Comparison of ENCODE assay signal across 8 cellular contexts in genomic region chr5:177403826-177404640, GRCh38. TPM values are rescaled to one million over a fixed set of nuclear protein-coding genes. Genes with fewer than 3 reads are reported as not detected.
DNase-seq lines count a peak whose midpoint lies in the region; ATAC-seq, FAIRE-seq and TF ChIP-seq lines count a peak whose summit lies in the region.

No MANE protein-coding gene starts in this region.

- peaks cover 42% of the 10 kb centered on the region for H3K27me3 ChIP-seq in neural cell (ENCODE audit: insufficient read depth, low read depth, low read length)
- peaks cover 6 to 61% (median 47%) of the 10 kb centered on the region in 3 donors for H3K27me3 ChIP-seq in stomach

- no peaks in the 10 kb centered on the region for H3K9me2 ChIP-seq in neural cell (ENCODE audit: insufficient read depth, low read length)

- TF ChIP-seq CTCF in fibroblast of the aortic adventitia (IDR thresholded peaks at IDR 0.05; ENCODE audit: insufficient read depth, low read length) (peak; percentile 68), neural cell (IDR thresholded peaks at IDR 0.05; ENCODE audit: poor library complexity, severe bottlenecking) (peak; percentile 79), stomach (IDR thresholded peaks at IDR 0.05) (peak in 5 of 7 experiments; percentile 56 to 72 (median 65))

- H4K20me1 ChIP-seq in neural cell (ENCODE audit: insufficient read depth): no peaks in the 10 kb centered on the region

- intact Hi-C loops in stomach (cut with DNase I; ENCODE audit: low total_unique reads): loop anchor here (5.0 kb wide), 1 partner anchor 53 kb away; no protein-coding TSS in a partner anchor

- H3K79me2 ChIP-seq in neural cell (replicated peaks; ENCODE audit: insufficient read depth, low read length): no peaks in the 10 kb centered on the region

- 0 to 1% (median 0%) methylated on average over 25 to 89 of the region's 89 CpGs for whole genome bisulfite sequencing in stomach, 5 donors

- H3K4me3 ChIP-seq in fibroblast of the aortic adventitia (ENCODE audit: low read depth, low read length) (peak overlapping the region; percentile 69), neural cell (ENCODE audit: low read length) (peak overlapping the region; percentile 65), stomach (peak overlapping the region; percentile 45 to 79 (median 57))

- TF ChIP-seq POLR2A in stomach (IDR thresholded peaks at IDR 0.05): no peak

- DNase-seq in DMS53 (lab: John Stamatoyannopoulos, UW) (peak; percentile 94), HUDEP-2 (lab: John Stamatoyannopoulos, UW; ENCODE audit: unreplicated experiment in 76 of 76) (peak in 73 of 76 experiments; percentile 21 to 86 (median 72)), RCC 7860 (ENCODE audit: low spot score) (peak; percentile 77), fibroblast of the aortic adventitia (ENCODE audit: low read depth) (peak; percentile 75), stomach (peak; percentile 91)
- DNase-seq in activated T-helper 1 cell treated with anti-CD3 and anti-CD28 coated beads, Interleukin-2, amount 50 U/mL, for 16 hours (ENCODE audit: low read depth in 1 of 2, low spot score in 1 of 2): peak; percentile 63 to 73

- TF ChIP-seq EP300 in neural cell (conservative IDR thresholded peaks at IDR 0.05; ENCODE audit: poor library complexity, severe bottlenecking) (no peak), stomach (IDR thresholded peaks at IDR 0.05) (no peak)

- H3K27ac ChIP-seq in neural cell (ENCODE audit: low read length) (peak overlapping the region; percentile 34), stomach (peak overlapping the region in 4 of 5 donors; percentile 27 to 62 (median 41))

- H3K4me1 ChIP-seq in stomach: peaks cover 31 to 52% (median 45%) of the 10 kb centered on the region in 4 donors

- peak overlapping the region; percentile 55 for H3K9ac ChIP-seq in neural cell (ENCODE audit: low read length)

- H2AFZ ChIP-seq in neural cell (ENCODE audit: low read depth, low read length): peak overlapping the region; percentile 14

- H3F3A ChIP-seq in neural cell (ENCODE audit: insufficient read depth, low read length, poor library complexity, severe bottlenecking): no peaks in the 10 kb centered on the region

- peak overlapping the region; percentile 4 for H3K4me2 ChIP-seq in neural cell (ENCODE audit: low read length)

- ATAC-seq in GM21390 (IDR thresholded peaks at IDR 0.05; ENCODE audit: unreplicated experiment): peak; percentile 84

- FAIRE-seq in RCC 7860 (lab: Jason Lieb, UNC): no peak

- no peaks in the 10 kb centered on the region for H3K36me3 ChIP-seq in neural cell (ENCODE audit: insufficient read depth, low read length)
- no peaks in the 10 kb centered on the region for H3K36me3 ChIP-seq in stomach

- H3K9me3 ChIP-seq in neural cell (ENCODE audit: low read length): no peaks in the 10 kb centered on the region
- no peaks in the 10 kb centered on the region for H3K9me3 ChIP-seq in stomach

- TF ChIP-seq RAD21 in neural cell (conservative IDR thresholded peaks at IDR 0.05): peak; percentile 81

TF ChIP-seq in neural cell, 6 proteins besides CTCF, POLR2A, EP300 and RAD21:
- TF ChIP-seq POLR2AphosphoS5 (IDR thresholded peaks at IDR 0.05): peak; percentile 35
- peak; percentile 60 for TF ChIP-seq MXI1 (conservative IDR thresholded peaks at IDR 0.05; ENCODE audit: poor library complexity, severe bottlenecking)
- TF ChIP-seq TAF1 (IDR thresholded peaks at IDR 0.05; ENCODE audit: low read depth): no peak
- TF ChIP-seq REST (IDR thresholded peaks at IDR 0.05; ENCODE audit: borderline replicate concordance): no peak
- no peak for TF ChIP-seq EZH2 (IDR thresholded peaks at IDR 0.05; ENCODE audit: borderline replicate concordance, insufficient read depth, low read length, poor library complexity, severe bottlenecking)
- peak; percentile 66 for TF ChIP-seq SMC3 (conservative IDR thresholded peaks at IDR 0.05; ENCODE audit: poor library complexity)

RNA-seq across cellular contexts. Expression of gene PFN3, which starts 3.6 kb away (rescaled TPM):
- total RNA-seq in fibroblast of the aortic adventitia (ENCODE audit: low replicate concordance): not detected in 2 replicates
- polyA plus RNA-seq in neural cell: not detected in 2 replicates
- polyA minus RNA-seq in neural cell: not detected in 2 replicates
- not detected for total RNA-seq in stomach
- not detected for polyA plus RNA-seq in stomach

RNA-seq across cellular contexts. Expression of gene F12, which starts 5.3 kb away (rescaled TPM):
- total RNA-seq in fibroblast of the aortic adventitia (ENCODE audit: low replicate concordance): 0.27 and 1.4 TPM in 2 replicates
- 1.4 and 7.8 TPM in 2 replicates for polyA plus RNA-seq in neural cell
- 2.9 and 3.6 TPM in 2 replicates for polyA minus RNA-seq in neural cell
- total RNA-seq in stomach: 10 to 100 TPM in 2 of 5 donors, not detected in 3; 52.4 to 68.3 TPM
- 10 to 100 TPM in 1 of 3 donors, under 1 TPM in 1, not detected in 1; 0.50 to 13.6 TPM for polyA plus RNA-seq in stomach

RNA-seq across cellular contexts. Expression of gene SLC34A1, which starts 19.8 kb away (rescaled TPM):
- total RNA-seq in fibroblast of the aortic adventitia (ENCODE audit: low replicate concordance) (not detected in 2 replicates), stomach (not detected)
- polyA plus RNA-seq in neural cell (not detected in 2 replicates), stomach (under 1 TPM in 1 of 3 donors, not detected in 2; 0.10 TPM)
- polyA minus RNA-seq in neural cell: not detected in 2 replicates

RNA-seq across cellular contexts. Expression of gene GRK6, which starts 22.4 kb away (rescaled TPM):
- total RNA-seq in fibroblast of the aortic adventitia (ENCODE audit: low replicate concordance): 9.3 and 15.7 TPM in 2 replicates
- 22.6 and 26.5 TPM in 2 replicates for polyA plus RNA-seq in neural cell
- 38.1 and 38.5 TPM in 2 replicates for polyA minus RNA-seq in neural cell
- total RNA-seq in stomach: 10 to 100 TPM in 4 of 5 donors, 1 to 10 TPM in 1; 1.8 to 91.2 (median 19.1) TPM
- 10 to 100 TPM; 14.6 to 20.2 (median 16.2) TPM for polyA plus RNA-seq in stomach

RNA-seq across cellular contexts. Expression of gene PRR7, which starts 42.6 kb away (rescaled TPM):
- total RNA-seq in fibroblast of the aortic adventitia (ENCODE audit: low replicate concordance): 2.2 and 8.8 TPM in 2 replicates
- polyA plus RNA-seq in neural cell: 44.1 and 46.6 TPM in 2 replicates
- 25.1 and 28.8 TPM in 2 replicates for polyA minus RNA-seq in neural cell
- under 1 TPM in 1 of 5 donors, not detected in 4; 0.73 TPM for total RNA-seq in stomach
- polyA plus RNA-seq in stomach: 1 to 10 TPM in 2 of 3 donors, under 1 TPM in 1; 0.61 to 3.7 (median 1.5) TPM

Comparison
In these comparisons a context has a peak if more than half of its experiments do, and no peak if none do; other contexts are left out.
1. Peak in every context shown above with its lines: DNase-seq, ATAC-seq, H3K4me3 ChIP-seq and H3K27ac ChIP-seq.